Comparison of ENCODE assay signal across 31 cellular contexts in the genomic region with DNA sequence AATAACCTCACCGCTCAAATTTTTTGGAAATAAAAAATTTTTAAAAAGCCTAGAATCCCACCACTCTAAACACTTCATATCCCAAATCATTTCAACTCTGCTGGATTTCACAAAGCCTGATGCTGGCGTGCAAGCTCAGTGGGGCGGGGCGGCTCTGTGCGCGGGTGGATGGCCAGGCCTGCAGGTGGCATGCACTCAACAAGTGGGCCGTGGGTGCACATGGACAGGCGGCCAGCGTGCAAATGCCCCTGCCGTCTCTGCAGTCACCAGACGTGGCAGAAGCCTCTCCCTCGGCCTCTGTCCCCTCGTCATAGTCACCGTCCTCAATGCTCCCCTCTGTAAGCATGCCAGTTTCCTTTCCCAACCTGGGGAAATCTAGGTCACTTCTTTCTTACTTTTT.
"Had no signal": no experiment of that assay in that cellular context is flagged by ENCODE, and none has a peak within 500 bp of the region (broad histone marks: within the 10 kb centered on the region; RNA-seq: fewer than 3 reads in every experiment).

No MANE protein-coding gene starts in this region.

- H3K27ac Mint-ChIP-seq: activated CD4-positive, alpha-beta memory T cell treated with anti-CD3 and anti-CD28 coated beads, Interleukin-2, amount 10 ng/mL, durations not matched to agents 7 days and 5 days; activated CD4-positive, alpha-beta T cell treated with anti-CD3 and anti-CD28 coated beads, Interleukin-2, amount 10 ng/mL, durations not matched to agents 7 days and 5 days; activated T-cell treated with anti-CD3 and anti-CD28 coated beads, Interleukin-2, amount 50 U/mL, for 24 hours; effector memory CD8-positive, alpha-beta T cell; memory B cell; T-helper 1 cell treated with Interleukin-12 subunit alpha and Interleukin-12 subunit beta and Interleukin-4 antibody, amounts not matched to agents 30 μg/mL and 1 μg/mL, for 36 hours; WTC11 had no signal

- H3K9me3 Mint-ChIP-seq: activated CD4-positive, alpha-beta memory T cell treated with anti-CD3 and anti-CD28 coated beads, Interleukin-2, amount 10 ng/mL, durations not matched to agents 7 days and 5 days; activated CD4-positive, alpha-beta T cell treated with anti-CD3 and anti-CD28 coated beads, Interleukin-2, amount 10 ng/mL, durations not matched to agents 7 days and 5 days; activated T-cell treated with anti-CD3 and anti-CD28 coated beads, Interleukin-2, amount 50 U/mL, for 24 hours; effector memory CD8-positive, alpha-beta T cell; memory B cell; naive thymus-derived CD8-positive, alpha-beta T cell; neural crest cell; T-helper 1 cell treated with Interleukin-12 subunit alpha and Interleukin-12 subunit beta and Interleukin-4 antibody, amounts not matched to agents 30 μg/mL and 1 μg/mL, for 36 hours; WTC11 had no signal

- H3K4me1 Mint-ChIP-seq: activated CD4-positive, alpha-beta memory T cell treated with anti-CD3 and anti-CD28 coated beads, Interleukin-2, amount 10 ng/mL, durations not matched to agents 7 days and 5 days; activated CD4-positive, alpha-beta T cell treated with anti-CD3 and anti-CD28 coated beads, Interleukin-2, amount 10 ng/mL, durations not matched to agents 7 days and 5 days; memory B cell had no signal

- H3K4me1 ChIP-seq: gastrocnemius medialis, suprapubic skin had no signal

- ATAC-seq: effector memory CD8-positive, alpha-beta T cell; gastrocnemius medialis; left colon; naive thymus-derived CD8-positive, alpha-beta T cell; WTC11 had no signal

- H3K4me3 Mint-ChIP-seq: activated CD4-positive, alpha-beta memory T cell treated with anti-CD3 and anti-CD28 coated beads, Interleukin-2, amount 10 ng/mL, durations not matched to agents 7 days and 5 days; activated CD4-positive, alpha-beta T cell treated with anti-CD3 and anti-CD28 coated beads, Interleukin-2, amount 10 ng/mL, durations not matched to agents 7 days and 5 days; activated T-cell treated with anti-CD3 and anti-CD28 coated beads, Interleukin-2, amount 50 U/mL, for 24 hours; effector memory CD8-positive, alpha-beta T cell; memory B cell; naive thymus-derived CD8-positive, alpha-beta T cell; neural crest cell; T-helper 1 cell treated with Interleukin-12 subunit alpha and Interleukin-12 subunit beta and Interleukin-4 antibody, amounts not matched to agents 30 μg/mL and 1 μg/mL, for 36 hours; WTC11 had no signal

- H3K36me3 Mint-ChIP-seq: memory B cell; naive thymus-derived CD8-positive, alpha-beta T cell; WTC11 had no signal

- H3K4me2 ChIP-seq: hepatocyte had no signal

- H3K4me3 ChIP-seq: coronary artery, dorsolateral prefrontal cortex, gastrocnemius medialis, hepatocyte, sigmoid colon, suprapubic skin, tibial nerve had no signal

- FAIRE-seq: bronchial epithelial cell, small intestine had no signal

- H3K27me3 ChIP-seq: dorsolateral prefrontal cortex, hepatocyte, sigmoid colon, tibial nerve had no signal

- H3K79me2 ChIP-seq: hepatocyte had no signal

- DNase-seq: activated CD4-positive, alpha-beta memory T cell treated with anti-CD3 and anti-CD28 coated beads, Interleukin-2, amount 10 ng/mL, durations not matched to agents 7 days and 5 days; activated CD4-positive, alpha-beta T cell treated with anti-CD3 and anti-CD28 coated beads for 1 hour; activated CD4-positive, alpha-beta T cell treated with anti-CD3 and anti-CD28 coated beads, Interleukin-2, amount 10 ng/mL, durations not matched to agents 7 days and 5 days; activated CD8-positive, alpha-beta memory T cell treated with anti-CD3 and anti-CD28 coated beads, Interleukin-2, amount 50 U/mL, for 48 hours; activated gamma-delta T cell treated with Interleukin-2 at 50 U/mL for 16 hours; activated naive CD4-positive, alpha-beta T cell treated with anti-CD3 and anti-CD28 coated beads, Interleukin-2, amount 50 U/mL, for 16 hours; activated T-cell treated with anti-CD3 and anti-CD28 coated beads, Interleukin-2, amount 50 U/mL, for 24 hours; cerebellar nuclear complex; effector memory CD8-positive, alpha-beta T cell; erythroblast; gastrocnemius medialis; islet precursor cell; left colon; midbrain; occipital lobe; sigmoid colon; small intestine; stimulated activated CD4-positive, alpha-beta T cell treated with anti-CD3 and anti-CD28 coated beads, Interleukin-15, amount 100 ng/mL, for 24 hours; stimulated activated CD4-positive, alpha-beta T cell treated with anti-CD3 and anti-CD28 coated beads, Interleukin-2, amount 100 ng/mL, for 24 hours; stimulated activated naive CD4-positive, alpha-beta T cell had no signal

- H2AFZ ChIP-seq: hepatocyte had no signal

- H3K27ac ChIP-seq: coronary artery, dorsolateral prefrontal cortex, gastrocnemius medialis, hepatocyte, sigmoid colon, suprapubic skin, tibial nerve had no signal

- H3K9me3 ChIP-seq: gastrocnemius medialis, sigmoid colon, suprapubic skin, tibial nerve had no signal

- H3K36me3 ChIP-seq: gastrocnemius medialis, sigmoid colon, suprapubic skin, tibial nerve had no signal
